In genomic region chr5:68562308-68562707, GRCh38 we compare ENCODE assay signal across 11 cellular contexts.
DNase-seq lines count a peak whose midpoint lies in the region; ATAC-seq and TF ChIP-seq lines count a peak whose summit lies in the region.
"Had no signal": no experiment of that assay in that cellular context is flagged by ENCODE, and none has a peak within 500 bp of the region (broad histone marks: within the 10 kb centered on the region; RNA-seq: fewer than 3 reads in every experiment).

No MANE protein-coding gene starts in this region.

- ATAC-seq in GM18502 (IDR thresholded peaks at IDR 0.05; ENCODE audit: poor library complexity, unreplicated experiment): no peak
- ATAC-seq: activated T-helper 17 cell treated with anti-CD3 and anti-CD28 coated beads, Interleukin-2, amount 50 U/mL, for 72 hours; gastroesophageal sphincter had no signal

- H4K20me1 ChIP-seq in neural progenitor cell (ENCODE audit: low read depth): no peaks in the 10 kb centered on the region

- H3K79me2 ChIP-seq in neural progenitor cell (ENCODE audit: low read depth): no peaks in the 10 kb centered on the region

- H3K4me2 ChIP-seq in neural progenitor cell: no peak overlapping the region

- DNase-seq in EH (ENCODE audit: low read depth) (peak; percentile 60), NCI-H446 treated with DMSO at 0.1 percent for 48 hours (lab: John Stamatoyannopoulos, UW) (peak; percentile 71), fibroblast of pulmonary artery (ENCODE audit: low read depth) (peak; percentile 97), neural progenitor cell (ENCODE audit: low spot score) (peak; percentile 25), NCI-H774 (lab: John Stamatoyannopoulos, UW) (no peak), NCI-H510A treated with DMSO at 0.1 percent for 48 hours (lab: John Stamatoyannopoulos, UW) (no peak), CD1c-positive myeloid dendritic cell (ENCODE audit: extremely low spot score) (no peak)
- DNase-seq: T-helper 9 cell had no signal

- H3K36me3 Mint-ChIP-seq in neural progenitor cell: peaks cover 3% of the 10 kb centered on the region

- H3K27ac ChIP-seq in neural progenitor cell: no peak overlapping the region
- H3K27ac ChIP-seq: gastroesophageal sphincter had no signal

- no peaks in the 10 kb centered on the region for H3K4me1 ChIP-seq in neural progenitor cell
- H3K4me1 ChIP-seq: gastroesophageal sphincter had no signal

- H3K36me3 ChIP-seq in neural progenitor cell: no peaks in the 10 kb centered on the region
- H3K36me3 ChIP-seq: gastroesophageal sphincter had no signal

- no peak overlapping the region for H3K4me3 Mint-ChIP-seq in neural progenitor cell
- H3K4me3 Mint-ChIP-seq: activated T-helper 17 cell treated with anti-CD3 and anti-CD28 coated beads, Interleukin-2, amount 50 U/mL, for 72 hours had no signal

- H3F3A ChIP-seq in neural progenitor cell (ENCODE audit: low read depth): no peaks in the 10 kb centered on the region

- H3K9me3 ChIP-seq in neural progenitor cell (ENCODE audit: low read depth): peaks cover 3% of the 10 kb centered on the region

- no peaks in the 10 kb centered on the region for H3K27me3 Mint-ChIP-seq in neural progenitor cell (ENCODE audit: insufficient read depth, low read depth)

- peaks cover 4% of the 10 kb centered on the region for H3K4me1 Mint-ChIP-seq in neural progenitor cell
- H3K4me1 Mint-ChIP-seq: activated T-helper 17 cell treated with anti-CD3 and anti-CD28 coated beads, Interleukin-2, amount 50 U/mL, for 72 hours had no signal

- peaks cover 24% of the 10 kb centered on the region for H3K9me3 Mint-ChIP-seq in neural progenitor cell

- H3K9ac ChIP-seq in neural progenitor cell: no peak overlapping the region

- no peak overlapping the region for H3K27ac Mint-ChIP-seq in neural progenitor cell
- H3K27ac Mint-ChIP-seq: activated T-helper 17 cell treated with anti-CD3 and anti-CD28 coated beads, Interleukin-2, amount 50 U/mL, for 72 hours had no signal

- TF ChIP-seq CTCF in fibroblast of pulmonary artery (IDR thresholded peaks at IDR 0.05; ENCODE audit: low read length, missing control alignments) (no peak), neural progenitor cell (IDR thresholded peaks at IDR 0.05) (no peak)

- H3K4me3 ChIP-seq in fibroblast of pulmonary artery (replicated peaks; ENCODE audit: low read depth, low read length) (no peak overlapping the region), neural progenitor cell (no peak overlapping the region)
- H3K4me3 ChIP-seq: gastroesophageal sphincter had no signal

- H3K27me3 ChIP-seq in neural progenitor cell: no peaks in the 10 kb centered on the region
- H3K27me3 ChIP-seq: gastroesophageal sphincter had no signal

- H2AFZ ChIP-seq in neural progenitor cell (replicated peaks): no peak overlapping the region

Comparison
In these comparisons a context has a peak if more than half of its experiments do, and no peak if none do; other contexts are left out.
1. DNase-seq: peak in EH (single experiment), NCI-H446 treated with DMSO at 0.1 percent for 48 hours (single experiment), fibroblast of pulmonary artery (single experiment) and neural progenitor cell (single experiment); none in NCI-H774 (single experiment), NCI-H510A treated with DMSO at 0.1 percent for 48 hours (single experiment) and CD1c-positive myeloid dendritic cell (single experiment).